Comparison of ENCODE assay signal across 1 cellular context in the genomic region with DNA sequence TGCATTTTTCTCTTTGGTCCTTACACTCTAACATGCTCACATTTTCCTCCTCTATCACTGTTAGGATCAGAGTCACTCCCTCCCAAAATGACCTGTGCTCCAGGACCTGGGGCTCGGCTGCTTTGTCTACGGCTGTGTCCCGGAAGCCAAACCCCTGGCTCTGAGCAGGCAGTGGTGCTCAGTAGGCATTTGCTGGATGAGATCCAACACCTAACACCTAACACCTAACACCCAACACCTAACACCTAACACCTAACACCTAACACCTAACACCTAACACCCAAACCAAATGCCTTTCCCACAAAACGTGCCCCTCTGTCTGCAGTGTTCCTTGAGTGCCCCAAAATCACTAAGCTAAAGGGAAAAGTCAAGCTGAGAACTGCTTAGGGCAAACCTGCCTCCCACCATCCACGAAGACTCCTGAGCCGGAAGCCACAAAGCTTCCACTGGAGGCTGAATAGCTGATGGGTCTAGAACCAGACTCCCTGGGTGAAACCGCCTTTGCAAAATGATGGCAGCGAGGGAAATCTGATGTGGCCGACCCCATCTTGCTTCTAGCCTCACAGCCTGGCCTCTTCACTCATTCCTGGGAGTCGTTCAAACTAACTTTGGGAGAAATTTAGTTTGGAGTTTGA.
A peak's percentile ranks its signal among the peaks of the same experiment; 100 is the strongest.
TF ChIP-seq lines count a peak whose summit lies in the region.

No MANE protein-coding gene starts in this region.

TF ChIP-seq in GM12878, 131 proteins besides CTCF, POLR2A, EP300 and RAD21:
- peak; percentile 30 to 71; a peak in 3 of 4 replicates for TF ChIP-seq BHLHE40 (IDR thresholded peaks at IDR 0.05; ENCODE audit: borderline replicate concordance in 1 of 2, low read depth in 2 of 2, low read length in 1 of 2)
- TF ChIP-seq, protein P1, sequence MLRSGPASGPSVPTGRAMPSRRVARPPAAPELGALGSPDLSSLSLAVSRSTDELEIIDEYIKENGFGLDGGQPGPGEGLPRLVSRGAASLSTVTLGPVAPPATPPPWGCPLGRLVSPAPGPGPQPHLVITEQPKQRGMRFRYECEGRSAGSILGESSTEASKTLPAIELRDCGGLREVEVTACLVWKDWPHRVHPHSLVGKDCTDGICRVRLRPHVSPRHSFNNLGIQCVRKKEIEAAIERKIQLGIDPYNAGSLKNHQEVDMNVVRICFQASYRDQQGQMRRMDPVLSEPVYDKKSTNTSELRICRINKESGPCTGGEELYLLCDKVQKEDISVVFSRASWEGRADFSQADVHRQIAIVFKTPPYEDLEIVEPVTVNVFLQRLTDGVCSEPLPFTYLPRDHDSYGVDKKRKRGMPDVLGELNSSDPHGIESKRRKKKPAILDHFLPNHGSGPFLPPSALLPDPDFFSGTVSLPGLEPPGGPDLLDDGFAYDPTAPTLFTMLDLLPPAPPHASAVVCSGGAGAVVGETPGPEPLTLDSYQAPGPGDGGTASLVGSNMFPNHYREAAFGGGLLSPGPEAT (IDR thresholded peaks at IDR 0.05; ENCODE audit: low read depth) = no peak
